Comparison of ENCODE assay signal across 19 cellular contexts in genomic region chr12:71282020-71282419, GRCh38.
DNase-seq lines count a peak whose midpoint lies in the region; ATAC-seq, FAIRE-seq and TF ChIP-seq lines count a peak whose summit lies in the region.
"Had no signal": no experiment of that assay in that cellular context is flagged by ENCODE, and none has a peak within 500 bp of the region (broad histone marks: within the 10 kb centered on the region; RNA-seq: fewer than 3 reads in every experiment).

No MANE protein-coding gene starts in this region.

- no peak overlapping the region for H2AFZ ChIP-seq in astrocyte (ENCODE audit: low read depth, low read length)

- no peak overlapping the region for H3K9ac ChIP-seq in astrocyte (ENCODE audit: low read length)
- H3K9ac ChIP-seq: BLaER1 had no signal

- H3K4me3 ChIP-seq in HEK293 (ENCODE audit: low read depth, low read length) (no peak overlapping the region), astrocyte (ENCODE audit: insufficient read depth, low read depth, low read length) (no peak overlapping the region), mucosa of descending colon (no peak overlapping the region)
- H3K4me3 ChIP-seq: BLaER1, SJCRH30 had no signal

- TF ChIP-seq CTCF in HEK293 (tag by site-specific recombination; IDR thresholded peaks at IDR 0.05) (no peak), astrocyte (IDR thresholded peaks at IDR 0.05; ENCODE audit: insufficient read depth, low read depth, low read length) (no peak), mucosa of descending colon (IDR thresholded peaks at IDR 0.05) (no peak)

- DNase-seq in astrocyte (ENCODE audit: low read depth) = no peak
- peak; percentile 57 for DNase-seq in left kidney (ENCODE audit: low read depth, low spot score)
- no peak for DNase-seq in stimulated activated CD4-positive, alpha-beta T cell treated with anti-CD3 and anti-CD28 coated beads, Interleukin-12 subunit alpha, Interleukin-12 subunit beta, amount 100 ng/mL, for 4 hours
- no peak for DNase-seq in mucosa of descending colon
- no peak for DNase-seq in DMS 273 (lab: John Stamatoyannopoulos, UW; ENCODE audit: unreplicated experiment)
- DNase-seq: CD4-positive, alpha-beta memory T cell; KBM-7; NCI-H1105; NCI-H2081; NCI-H345; NCI-H526; SJCRH30 had no signal

- no peaks in the 10 kb centered on the region for H3K9me3 Mint-ChIP-seq in astrocyte (ENCODE audit: unreplicated experiment)

- H3K27ac ChIP-seq in HEK293 (ENCODE audit: extremely low read depth, low read depth, low read length) (no peak overlapping the region), astrocyte (ENCODE audit: low read depth, low read length) (no peak overlapping the region)
- H3K27ac ChIP-seq: BLaER1, SJCRH30 had no signal

- FAIRE-seq in astrocyte (lab: Jason Lieb, UNC) = no peak
- FAIRE-seq: GM12892, GM18507 had no signal

- no peaks in the 10 kb centered on the region for H3K36me3 Mint-ChIP-seq in astrocyte (ENCODE audit: low read depth, unreplicated experiment)
- H3K36me3 Mint-ChIP-seq: CD4-positive, alpha-beta memory T cell had no signal

- H3K4me3 Mint-ChIP-seq in astrocyte (ENCODE audit: unreplicated experiment) = no peak overlapping the region
- H3K4me3 Mint-ChIP-seq: CD4-positive, alpha-beta memory T cell had no signal

- peaks cover 11% of the 10 kb centered on the region for H3K4me1 Mint-ChIP-seq in astrocyte (ENCODE audit: low read depth, unreplicated experiment)
- H3K4me1 Mint-ChIP-seq: CD4-positive, alpha-beta memory T cell had no signal

- H3K36me3 ChIP-seq in HEK293 (ENCODE audit: control insufficient read depth in 2 of 2, insufficient read depth in 1 of 2, low read length in 2 of 2) (no peaks in the 10 kb centered on the region), astrocyte (ENCODE audit: insufficient read depth, low read length) (no peaks in the 10 kb centered on the region), mucosa of descending colon (ENCODE audit: low read depth) (no peaks in the 10 kb centered on the region)
- H3K36me3 ChIP-seq: BLaER1, SJCRH30 had no signal

- no peaks in the 10 kb centered on the region for H3K9me3 ChIP-seq in HEK293 (ENCODE audit: control insufficient read depth, insufficient read depth, low read depth, low read length)
- H3K9me3 ChIP-seq in astrocyte (ENCODE audit: insufficient read depth, low read depth, low read length) = no peaks in the 10 kb centered on the region
- H3K9me3 ChIP-seq in mucosa of descending colon = no peaks in the 10 kb centered on the region
- H3K9me3 ChIP-seq: BLaER1, SJCRH30 had no signal

- intact Hi-C loops in mucosa of descending colon (cut with DNase I, micrococcal nuclease) = no loop called here

- peak overlapping the region; percentile 67 for H3K27ac Mint-ChIP-seq in astrocyte (ENCODE audit: unreplicated experiment)
- H3K27ac Mint-ChIP-seq: CD4-positive, alpha-beta memory T cell had no signal

- CTCF ChIA-PET in HEK293 (lab: Yijun Ruan, JAX) = no interaction called here

- ATAC-seq in mucosa of descending colon = no peak
- no peak for ATAC-seq in GM18861 (IDR thresholded peaks at IDR 0.05; ENCODE audit: unreplicated experiment)
- ATAC-seq: HCT116, Panc1 had no signal

- H3K27me3 ChIP-seq in astrocyte (ENCODE audit: insufficient read depth, low read length) = no peaks in the 10 kb centered on the region
- H3K27me3 ChIP-seq: BLaER1, SJCRH30 had no signal

- no peaks in the 10 kb centered on the region for H4K20me1 ChIP-seq in astrocyte (ENCODE audit: insufficient read depth, low read length)
- H4K20me1 ChIP-seq: BLaER1 had no signal

- H3K4me1 ChIP-seq in HEK293 (ENCODE audit: control insufficient read depth, insufficient read depth, low read length) = no peaks in the 10 kb centered on the region
- H3K4me1 ChIP-seq in astrocyte (ENCODE audit: insufficient read depth, low read length) = no peaks in the 10 kb centered on the region
- no peaks in the 10 kb centered on the region for H3K4me1 ChIP-seq in mucosa of descending colon (ENCODE audit: low read depth)
- H3K4me1 ChIP-seq: BLaER1, SJCRH30 had no signal

- POLR2A ChIA-PET in HEK293 (lab: Yijun Ruan, JAX) = no interaction called here

- no peaks in the 10 kb centered on the region for H3K27me3 Mint-ChIP-seq in astrocyte (ENCODE audit: low read depth, unreplicated experiment)
- H3K27me3 Mint-ChIP-seq: CD4-positive, alpha-beta memory T cell had no signal

- no peak overlapping the region for H3K4me2 ChIP-seq in astrocyte (ENCODE audit: low read length)
- H3K4me2 ChIP-seq: BLaER1 had no signal

- H3K79me2 ChIP-seq in astrocyte (ENCODE audit: insufficient read depth, low read length) = no peaks in the 10 kb centered on the region

TF ChIP-seq in HEK293, 187 proteins besides CTCF, POLR2A, EP300 and RAD21:
- TF ChIP-seq ZNF529 (tag by site-specific recombination; IDR thresholded peaks at IDR 0.05; ENCODE audit: insufficient replicate concordance) = no peak
- peak; percentile 71 for TF ChIP-seq ZNF341 (tag by site-specific recombination; IDR thresholded peaks at IDR 0.05; ENCODE audit: low read depth)
